Comparison of ENCODE assay signal across 9 cellular contexts in genomic region chr17:64095144-64095882, GRCh38. TPM values are rescaled to one million over a fixed set of nuclear protein-coding genes. Genes with fewer than 3 reads are reported as not detected.
DNase-seq lines count a peak whose midpoint lies in the region; ATAC-seq and TF ChIP-seq lines count a peak whose summit lies in the region.
"Had no signal": no experiment of that assay in that cellular context is flagged by ENCODE, and none has a peak within 500 bp of the region (broad histone marks: within the 10 kb centered on the region; RNA-seq: fewer than 3 reads in every experiment).

No MANE protein-coding gene starts in this region.

- H3K79me2 ChIP-seq in PC-9 (ENCODE audit: low read depth) = peaks cover 15% of the 10 kb centered on the region; the same call in 1 of the 2 replicates

- H3K36me3 Mint-ChIP-seq in stimulated activated naive CD8-positive, alpha-beta T cell treated with anti-CD3 and anti-CD28 coated beads, Interleukin-15, Interleukin-2, amounts not matched to agents 100 ng/mL and 50 ng/mL, for 24 hours (ENCODE audit: low read depth) = peaks cover 34% of the 10 kb centered on the region
- H3K36me3 Mint-ChIP-seq in Caco-2 (ENCODE audit: insufficient read depth, unreplicated experiment) = no peaks in the 10 kb centered on the region

- peaks cover 65% of the 10 kb centered on the region for H3K4me1 Mint-ChIP-seq in stimulated activated naive CD8-positive, alpha-beta T cell treated with anti-CD3 and anti-CD28 coated beads, Interleukin-15, Interleukin-2, amounts not matched to agents 100 ng/mL and 50 ng/mL, for 24 hours (ENCODE audit: low read depth)
- peaks cover 7% of the 10 kb centered on the region for H3K4me1 Mint-ChIP-seq in Caco-2 (ENCODE audit: low read depth, unreplicated experiment)

- POLR2A ChIA-PET in PC-9 (lab: Charles Lee; ENCODE audit: unreplicated experiment) = interaction anchor here (0.6 kb wide), 1 partner anchor 160 kb away, joined by 6 read pairs; no protein-coding TSS in a partner anchor
- POLR2A ChIA-PET in Caco-2 (lab: Charles Lee) = no interaction called here

- H3K4me1 ChIP-seq in PC-9 (replicated peaks; ENCODE audit: insufficient read depth) (peaks cover 39% of the 10 kb centered on the region), BE2C (no peaks in the 10 kb centered on the region), Caco-2 (no peaks in the 10 kb centered on the region)

- DNase-seq in stimulated activated naive CD8-positive, alpha-beta T cell treated with anti-CD3 and anti-CD28 coated beads, Interleukin-15, Interleukin-2, amounts not matched to agents 100 U/mL and 50 U/mL, for 24 hours = no peak
- DNase-seq in PC-9 (peak in 1 of 2 experiments; percentile 87), iPS DF 4.7 (ENCODE audit: extremely low read depth, low spot score) (peak; percentile 22), BE2C (no peak), hypothalamus (lab: John Stamatoyannopoulos, UW) (no peak), Caco-2 (no peak)

- CTCF ChIA-PET in PC-9 (lab: Charles Lee) (interaction anchor here (0.6 kb wide), 1 partner anchor 212 kb away, joined by 14 read pairs; no protein-coding TSS in a partner anchor), Caco-2 (lab: Charles Lee) (no interaction called here)

- BruUV-seq in PC-9 (replicated peaks; lab: Mats Ljungman, UMichigan) = no TSS peak
- no TSS peak for BruUV-seq in Caco-2 (replicated peaks; lab: Mats Ljungman, UMichigan)

- H3K9me3 ChIP-seq in PC-9 (ENCODE audit: insufficient read depth, low read depth) (no peaks in the 10 kb centered on the region), BE2C (no peaks in the 10 kb centered on the region), Caco-2 (no peaks in the 10 kb centered on the region)
- H3K9me3 ChIP-seq: ascending aorta had no signal

- H3K9me3 Mint-ChIP-seq in stimulated activated naive CD8-positive, alpha-beta T cell treated with anti-CD3 and anti-CD28 coated beads, Interleukin-15, Interleukin-2, amounts not matched to agents 100 ng/mL and 50 ng/mL, for 24 hours = no peaks in the 10 kb centered on the region
- H3K9me3 Mint-ChIP-seq in Caco-2 (ENCODE audit: unreplicated experiment) = no peaks in the 10 kb centered on the region

- H3K27ac ChIP-seq in PC-9 = peak overlapping the region; percentile 64
- H3K27ac ChIP-seq: ascending aorta had no signal

- peaks cover 17% of the 10 kb centered on the region for H3K36me3 ChIP-seq in PC-9 (ENCODE audit: low read depth)
- no peaks in the 10 kb centered on the region for H3K36me3 ChIP-seq in BE2C
- H3K36me3 ChIP-seq in Caco-2 (ENCODE audit: control insufficient read depth, insufficient read depth, low read length) = peaks cover 1% of the 10 kb centered on the region; the same call in 1 of the 2 replicates

- no peaks in the 10 kb centered on the region for H4K20me1 ChIP-seq in PC-9 (ENCODE audit: insufficient read depth)

- ATAC-seq in stimulated activated naive CD8-positive, alpha-beta T cell treated with anti-CD3 and anti-CD28 coated beads, Interleukin-15, Interleukin-2, amounts not matched to agents 100 U/mL and 50 U/mL, for 24 hours = no peak
- no peak for ATAC-seq in GM21786 (IDR thresholded peaks at IDR 0.05; ENCODE audit: unreplicated experiment)

- H3K27me3 ChIP-seq in PC-9 (ENCODE audit: insufficient read depth, low read depth) (no peaks in the 10 kb centered on the region), BE2C (no peaks in the 10 kb centered on the region), Caco-2 (replicated peaks; ENCODE audit: control insufficient read depth, insufficient read depth, low read length) (no peaks in the 10 kb centered on the region)
- H3K27me3 ChIP-seq: ascending aorta had no signal

- no peaks in the 10 kb centered on the region for H3K27me3 Mint-ChIP-seq in stimulated activated naive CD8-positive, alpha-beta T cell treated with anti-CD3 and anti-CD28 coated beads, Interleukin-15, Interleukin-2, amounts not matched to agents 100 ng/mL and 50 ng/mL, for 24 hours
- H3K27me3 Mint-ChIP-seq in Caco-2 (ENCODE audit: insufficient read depth, unreplicated experiment) = no peaks in the 10 kb centered on the region

- no peak overlapping the region for H3K4me3 Mint-ChIP-seq in stimulated activated naive CD8-positive, alpha-beta T cell treated with anti-CD3 and anti-CD28 coated beads, Interleukin-15, Interleukin-2, amounts not matched to agents 100 ng/mL and 50 ng/mL, for 24 hours
- H3K4me3 Mint-ChIP-seq in Caco-2 (ENCODE audit: unreplicated experiment) = no peak overlapping the region

- no peak overlapping the region for H2AFZ ChIP-seq in PC-9

- peaks cover 30% of the 10 kb centered on the region for H3F3A ChIP-seq in PC-9 (ENCODE audit: insufficient read depth, low read depth)

- H3K4me3 ChIP-seq in PC-9 = no peak overlapping the region
- H3K4me3 ChIP-seq in BE2C (ENCODE audit: low read depth, low read length) = no peak overlapping the region
- no peak overlapping the region for H3K4me3 ChIP-seq in Caco-2 (ENCODE audit: low read depth, low read length)
- H3K4me3 ChIP-seq: ascending aorta had no signal

- TF ChIP-seq CTCF in PC-9 (conservative IDR thresholded peaks at IDR 0.05) (no peak), BE2C (IDR thresholded peaks at IDR 0.05; ENCODE audit: low read depth, low read length) (no peak), Caco-2 (IDR thresholded peaks at IDR 0.05; ENCODE audit: insufficient read depth in 1 of 2, low read depth in 1 of 2, low read length in 1 of 2, severe bottlenecking in 1 of 2, unreplicated experiment in 1 of 2) (no peak)

- peak overlapping the region; percentile 75 for H3K27ac Mint-ChIP-seq in stimulated activated naive CD8-positive, alpha-beta T cell treated with anti-CD3 and anti-CD28 coated beads, Interleukin-15, Interleukin-2, amounts not matched to agents 100 ng/mL and 50 ng/mL, for 24 hours
- H3K27ac Mint-ChIP-seq in Caco-2 (ENCODE audit: unreplicated experiment) = no peak overlapping the region

- intact Hi-C loops in PC-9 (cut with micrococcal nuclease; ENCODE audit: unreplicated experiment) = no loop called here
- intact Hi-C loops in Caco-2 (cut with micrococcal nuclease; ENCODE audit: unreplicated experiment) = no loop called here

- H3K4me2 ChIP-seq in PC-9 = peak overlapping the region; percentile 32

- H3K9me2 ChIP-seq in PC-9 (ENCODE audit: insufficient read depth) = no peaks in the 10 kb centered on the region

RNA-seq across cellular contexts. Expression of gene ERN1, which starts 34.6 kb away (rescaled TPM):
- total RNA-seq in PC-9 (2021) (9.2 and 11.7 TPM in 2 replicates), Caco-2 (2022) (24.3 and 27.5 TPM in 2 replicates)
- 8.9 TPM for polyA plus RNA-seq in BE2C (2012; ENCODE audit: insufficient read depth, insufficient read length, low read depth)
